Comparison of ENCODE assay signal across 24 cellular contexts in the genomic region with DNA sequence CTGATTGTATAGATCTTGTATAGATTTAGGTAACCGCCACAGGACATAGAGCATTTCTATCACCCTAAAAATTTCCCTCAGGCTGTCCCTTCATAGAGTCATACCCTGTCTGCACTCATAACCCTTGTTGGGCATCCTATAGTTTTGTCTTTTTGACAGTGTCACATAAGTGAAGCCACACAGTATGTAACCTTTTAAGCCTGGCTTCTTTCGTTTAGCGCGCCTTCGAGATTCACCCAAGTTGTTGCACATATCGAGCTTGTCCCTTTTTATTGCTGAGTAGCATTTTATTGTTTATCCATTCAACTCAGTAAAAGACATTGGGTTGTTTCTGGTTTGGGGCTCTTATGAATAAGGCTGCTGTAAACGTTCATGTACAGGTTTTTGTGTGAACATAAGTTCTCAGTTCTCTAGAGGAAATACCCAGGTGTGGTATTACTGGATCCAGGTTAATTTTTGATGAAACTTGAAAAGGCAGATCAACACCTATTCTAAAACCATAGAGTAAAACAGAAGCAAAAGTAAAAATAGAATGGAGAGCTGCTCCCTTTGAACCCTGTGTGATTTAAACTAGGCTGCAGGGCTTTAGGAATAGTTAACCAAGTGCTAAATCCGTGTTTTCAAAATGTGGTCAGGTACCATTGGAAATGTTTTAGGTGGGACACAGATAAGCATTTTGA. TPM values are rescaled to one million over a fixed set of nuclear protein-coding genes. Genes with fewer than 3 reads are reported as not detected.
DNase-seq lines count a peak whose midpoint lies in the region; ATAC-seq and TF ChIP-seq lines count a peak whose summit lies in the region.
"Had no signal": no experiment of that assay in that cellular context is flagged by ENCODE, and none has a peak within 500 bp of the region (broad histone marks: within the 10 kb centered on the region; RNA-seq: fewer than 3 reads in every experiment).

No MANE protein-coding gene starts in this region.

- TF ChIP-seq CTCF in GM12865 (IDR thresholded peaks at IDR 0.05; ENCODE audit: insufficient read depth, low read depth, low read length, missing control alignments) (no peak), Caco-2 (IDR thresholded peaks at IDR 0.05; ENCODE audit: insufficient read depth in 1 of 2, low read depth in 1 of 2, low read length in 1 of 2, severe bottlenecking in 1 of 2, unreplicated experiment in 1 of 2) (no peak)

- POLR2A ChIA-PET in Caco-2 (lab: Charles Lee), result no interaction called here

- H3K4me3 ChIP-seq in GM12865 (ENCODE audit: low read depth, low read length) (no peak overlapping the region), Caco-2 (ENCODE audit: low read depth, low read length) (no peak overlapping the region)
- H3K4me3 ChIP-seq: GM23338, right atrium auricular region, SK-N-MC, thyroid gland had no signal

- H3K4me1 ChIP-seq in Caco-2, result peaks cover 15% of the 10 kb centered on the region
- H3K4me1 ChIP-seq: right atrium auricular region, thyroid gland had no signal

- H3K27me3 Mint-ChIP-seq in activated T-helper 17 cell treated with anti-CD3 and anti-CD28 coated beads, Interleukin-2, amount 50 U/mL, for 72 hours, result no peaks in the 10 kb centered on the region
- H3K27me3 Mint-ChIP-seq in Caco-2 (ENCODE audit: insufficient read depth, unreplicated experiment), result no peaks in the 10 kb centered on the region
- H3K27me3 Mint-ChIP-seq: activated CD8-positive, alpha-beta memory T cell treated with anti-CD3 and anti-CD28 coated beads, Interleukin-2, amount 10 ng/mL, durations not matched to agents 7 days and 5 days; CD4-positive, alpha-beta T cell had no signal

- H3K9me3 ChIP-seq in Caco-2, result no peaks in the 10 kb centered on the region
- H3K9me3 ChIP-seq: right atrium auricular region, thyroid gland had no signal

- peaks cover 31% of the 10 kb centered on the region for H3K4me1 Mint-ChIP-seq in activated T-helper 17 cell treated with anti-CD3 and anti-CD28 coated beads, Interleukin-2, amount 50 U/mL, for 72 hours
- H3K4me1 Mint-ChIP-seq in Caco-2 (ENCODE audit: low read depth, unreplicated experiment), result no peaks in the 10 kb centered on the region

- CTCF ChIA-PET in Caco-2 (lab: Charles Lee), result interaction anchor here (0.6 kb wide), 1 partner anchor 107 kb away, joined by 3 read pairs; no protein-coding TSS in a partner anchor

- intact Hi-C loops in Caco-2 (cut with micrococcal nuclease; ENCODE audit: unreplicated experiment), result loop anchor here (5.0 kb wide), 3 partner anchors 198 to 557 kb away; a partner anchor contains a TSS

- ATAC-seq in GM18909 (IDR thresholded peaks at IDR 0.05; ENCODE audit: poor library complexity, unreplicated experiment) (peak; percentile 33), HG02588 (IDR thresholded peaks at IDR 0.05; ENCODE audit: unreplicated experiment) (peak; percentile 14)
- ATAC-seq in activated T-helper 17 cell treated with anti-CD3 and anti-CD28 coated beads, Interleukin-2, amount 50 U/mL, for 72 hours (replicated peaks), result peak; percentile 37
- ATAC-seq: activated CD4-positive, CD25-positive, alpha-beta regulatory T cell treated with anti-CD3 and anti-CD28 coated beads, Interleukin-2, amount 50 U/mL, for 24 hours; activated CD8-positive, alpha-beta memory T cell treated with anti-CD3 and anti-CD28 coated beads, Interleukin-2, amount 10 ng/mL, durations not matched to agents 7 days and 5 days; GM23338 had no signal

- no TSS peak for BruUV-seq in Caco-2 (replicated peaks; lab: Mats Ljungman, UMichigan)

- H3K36me3 ChIP-seq in Caco-2 (ENCODE audit: control insufficient read depth, insufficient read depth, low read length), result no peaks in the 10 kb centered on the region
- H3K36me3 ChIP-seq: right atrium auricular region, thyroid gland had no signal

- DNase-seq in GM12865 (ENCODE audit: low read depth) (peak; percentile 50), NCI-H345 (lab: John Stamatoyannopoulos, UW) (no peak), Caco-2 (no peak)
- no peak for DNase-seq in NK-92 treated with Interleukin-12 subunit alpha and Interleukin-12 subunit beta, amount 100 ng/mL, for 24 hours (lab: John Stamatoyannopoulos, UW)
- DNase-seq in stimulated activated CD4-positive, alpha-beta T cell treated with anti-CD3 and anti-CD28 coated beads, Interleukin-2, amount 100 ng/mL, for 48 hours, result no peak
- DNase-seq: activated CD8-positive, alpha-beta memory T cell treated with anti-CD3 and anti-CD28 coated beads, Interleukin-2, amount 10 ng/mL, durations not matched to agents 7 days and 5 days; activated effector memory CD4-positive, alpha-beta T cell treated with Interleukin-2 at 50 U/mL for 16 hours; CD4-positive, alpha-beta T cell; immature natural killer cell; KG1; NCI-H1930; NCI-H446; stimulated activated CD4-positive, alpha-beta T cell treated with anti-CD3 and anti-CD28 coated beads, Interleukin-12 subunit alpha, Interleukin-12 subunit beta, amount 100 ng/mL, for 4 hours; T1000; thyroid gland had no signal

- H3K27ac Mint-ChIP-seq in activated T-helper 17 cell treated with anti-CD3 and anti-CD28 coated beads, Interleukin-2, amount 50 U/mL, for 72 hours, result peak overlapping the region; percentile 78
- no peak overlapping the region for H3K27ac Mint-ChIP-seq in Caco-2 (ENCODE audit: unreplicated experiment)
- H3K27ac Mint-ChIP-seq: activated CD8-positive, alpha-beta memory T cell treated with anti-CD3 and anti-CD28 coated beads, Interleukin-2, amount 10 ng/mL, durations not matched to agents 7 days and 5 days; CD4-positive, alpha-beta T cell; GM23338; immature natural killer cell had no signal

- H3K27me3 ChIP-seq in Caco-2 (replicated peaks; ENCODE audit: control insufficient read depth, insufficient read depth, low read length), result no peaks in the 10 kb centered on the region
- H3K27me3 ChIP-seq: right atrium auricular region, thyroid gland had no signal

- H3K4me3 Mint-ChIP-seq in activated T-helper 17 cell treated with anti-CD3 and anti-CD28 coated beads, Interleukin-2, amount 50 U/mL, for 72 hours, result peak overlapping the region; percentile 52
- no peak overlapping the region for H3K4me3 Mint-ChIP-seq in Caco-2 (ENCODE audit: unreplicated experiment)
- H3K4me3 Mint-ChIP-seq: activated CD8-positive, alpha-beta memory T cell treated with anti-CD3 and anti-CD28 coated beads, Interleukin-2, amount 10 ng/mL, durations not matched to agents 7 days and 5 days; CD4-positive, alpha-beta T cell; GM23338; immature natural killer cell had no signal

- H3K36me3 Mint-ChIP-seq in activated T-helper 17 cell treated with anti-CD3 and anti-CD28 coated beads, Interleukin-2, amount 50 U/mL, for 72 hours (ENCODE audit: low read depth), result no peaks in the 10 kb centered on the region
- H3K36me3 Mint-ChIP-seq in Caco-2 (ENCODE audit: insufficient read depth, unreplicated experiment), result no peaks in the 10 kb centered on the region
- H3K36me3 Mint-ChIP-seq: immature natural killer cell had no signal

- H3K9me3 Mint-ChIP-seq in activated T-helper 17 cell treated with anti-CD3 and anti-CD28 coated beads, Interleukin-2, amount 50 U/mL, for 72 hours, result no peaks in the 10 kb centered on the region
- H3K9me3 Mint-ChIP-seq in Caco-2 (ENCODE audit: unreplicated experiment), result no peaks in the 10 kb centered on the region
- H3K9me3 Mint-ChIP-seq: CD4-positive, alpha-beta T cell; GM23338 had no signal

RNA-seq across cellular contexts. Expression of a gene that starts 49.5 kb away (rescaled TPM):
- total RNA-seq in activated T-helper 17 cell treated with anti-CD3 and anti-CD28 coated beads, Interleukin-2, amount 50 U/mL, for 72 hours, result 1 to 10 TPM; 1.8 to 4.4 TPM
- not detected in 2 replicates for total RNA-seq in Caco-2 (2022)
- total RNA-seq: endothelial cell of umbilical vein, RPMI7951 had no signal
